ENCODE assay signal across 2 cellular contexts in genomic region chr12:115617391-115617790, GRCh38.
TF ChIP-seq lines count a peak whose summit lies in the region.

No MANE protein-coding gene starts in this region.

TF ChIP-seq in K562, 482 proteins besides CTCF, POLR2A, EP300 and RAD21:
- TF ChIP-seq POLR2G (IDR thresholded peaks at IDR 0.05; ENCODE audit: low read depth, low read length) (no peak), ZSCAN32 (CRISPR knock-in tag; IDR thresholded peaks at IDR 0.05) (no peak), CREB1 (IDR thresholded peaks at IDR 0.05) (no peak), CREB1 (CRISPR knock-in tag; IDR thresholded peaks at IDR 0.05) (no peak), EHMT2 (IDR thresholded peaks at IDR 0.05) (no peak), ESRRB (CRISPR knock-in tag; IDR thresholded peaks at IDR 0.05; ENCODE audit: borderline replicate concordance) (no peak), HDAC6 (IDR thresholded peaks at IDR 0.05; ENCODE audit: low read depth, low read length) (no peak), RBM22 (IDR thresholded peaks at IDR 0.05; ENCODE audit: low read depth, low read length, poor library complexity, severe bottlenecking) (no peak), NCOA4 (IDR thresholded peaks at IDR 0.05; ENCODE audit: partially characterized antibody) (no peak), HDAC3 (IDR thresholded peaks at IDR 0.05; ENCODE audit: borderline replicate concordance, partially characterized antibody) (no peak), HMGN3 (IDR thresholded peaks at IDR 0.05; ENCODE audit: borderline replicate concordance, extremely low read depth, insufficient read length, low read depth, low read length) (no peak), ILF3 (IDR thresholded peaks at IDR 0.05; ENCODE audit: borderline replicate concordance) (no peak), SP2 (IDR thresholded peaks at IDR 0.05; ENCODE audit: extremely low read depth, low read depth, low read length, poor library complexity, severe bottlenecking) (no peak)
- TF ChIP-seq, protein P1, sequence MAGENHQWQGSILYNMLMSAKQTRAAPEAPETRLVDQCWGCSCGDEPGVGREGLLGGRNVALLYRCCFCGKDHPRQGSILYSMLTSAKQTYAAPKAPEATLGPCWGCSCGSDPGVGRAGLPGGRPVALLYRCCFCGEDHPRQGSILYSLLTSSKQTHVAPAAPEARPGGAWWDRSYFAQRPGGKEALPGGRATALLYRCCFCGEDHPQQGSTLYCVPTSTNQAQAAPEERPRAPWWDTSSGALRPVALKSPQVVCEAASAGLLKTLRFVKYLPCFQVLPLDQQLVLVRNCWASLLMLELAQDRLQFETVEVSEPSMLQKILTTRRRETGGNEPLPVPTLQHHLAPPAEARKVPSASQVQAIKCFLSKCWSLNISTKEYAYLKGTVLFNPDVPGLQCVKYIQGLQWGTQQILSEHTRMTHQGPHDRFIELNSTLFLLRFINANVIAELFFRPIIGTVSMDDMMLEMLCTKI (IDR thresholded peaks at IDR 0.05; ENCODE audit: partially characterized antibody) = no peak

TF ChIP-seq in HepG2, 621 proteins besides CTCF, POLR2A, EP300 and RAD21:
- no peak for TF ChIP-seq MATR3 (CRISPR knock-in tag; IDR thresholded peaks at IDR 0.05)
- TF ChIP-seq ZBTB33 (CRISPR knock-in tag; IDR thresholded peaks at IDR 0.05) = no peak
- no peak for TF ChIP-seq ZBTB14 (CRISPR knock-in tag; IDR thresholded peaks at IDR 0.05)
- TF ChIP-seq, protein P2, sequence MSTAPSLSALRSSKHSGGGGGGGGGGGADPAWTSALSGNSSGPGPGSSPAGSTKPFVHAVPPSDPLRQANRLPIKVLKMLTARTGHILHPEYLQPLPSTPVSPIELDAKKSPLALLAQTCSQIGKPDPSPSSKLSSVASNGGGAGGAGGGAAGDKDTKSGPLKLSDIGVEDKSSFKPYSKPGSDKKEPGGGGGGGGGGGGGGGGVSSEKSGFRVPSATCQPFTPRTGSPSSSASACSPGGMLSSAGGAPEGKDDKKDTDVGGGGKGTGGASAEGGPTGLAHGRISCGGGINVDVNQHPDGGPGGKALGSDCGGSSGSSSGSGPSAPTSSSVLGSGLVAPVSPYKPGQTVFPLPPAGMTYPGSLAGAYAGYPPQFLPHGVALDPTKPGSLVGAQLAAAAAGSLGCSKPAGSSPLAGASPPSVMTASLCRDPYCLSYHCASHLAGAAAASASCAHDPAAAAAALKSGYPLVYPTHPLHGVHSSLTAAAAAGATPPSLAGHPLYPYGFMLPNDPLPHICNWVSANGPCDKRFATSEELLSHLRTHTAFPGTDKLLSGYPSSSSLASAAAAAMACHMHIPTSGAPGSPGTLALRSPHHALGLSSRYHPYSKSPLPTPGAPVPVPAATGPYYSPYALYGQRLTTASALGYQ (CRISPR knock-in tag; IDR thresholded peaks at IDR 0.05) = no peak
- TF ChIP-seq ZSCAN12 (CRISPR knock-in tag; IDR thresholded peaks at IDR 0.05) = no peak
- TF ChIP-seq SALL1 (CRISPR knock-in tag; IDR thresholded peaks at IDR 0.05) = no peak
- TF ChIP-seq NR3C1 (CRISPR knock-in tag; IDR thresholded peaks at IDR 0.05) = no peak
- TF ChIP-seq KLF16 (CRISPR knock-in tag; IDR thresholded peaks at IDR 0.05) = no peak
- TF ChIP-seq HMGA1 (CRISPR knock-in tag; conservative IDR thresholded peaks at IDR 0.05) = no peak
- no peak for TF ChIP-seq KDM6A (CRISPR knock-in tag; IDR thresholded peaks at IDR 0.05; ENCODE audit: low read depth)
- no peak for TF ChIP-seq SAP130 (CRISPR knock-in tag; IDR thresholded peaks at IDR 0.05; ENCODE audit: low read depth)
- no peak for TF ChIP-seq FOXA3 (CRISPR knock-in tag; IDR thresholded peaks at IDR 0.05)
- TF ChIP-seq ZNF766 (CRISPR knock-in tag; IDR thresholded peaks at IDR 0.05; ENCODE audit: borderline replicate concordance) = no peak
- no peak for TF ChIP-seq RNF2 (conservative IDR thresholded peaks at IDR 0.05; ENCODE audit: low read depth)
- TF ChIP-seq RFX1 (IDR thresholded peaks at IDR 0.05) = no peak
- no peak for TF ChIP-seq MYNN (CRISPR knock-in tag; IDR thresholded peaks at IDR 0.05; ENCODE audit: low read depth)
- TF ChIP-seq ZNF432 (CRISPR knock-in tag; IDR thresholded peaks at IDR 0.05; ENCODE audit: borderline replicate concordance) = no peak
- TF ChIP-seq CHCHD3 (CRISPR knock-in tag; IDR thresholded peaks at IDR 0.05) = no peak
- TF ChIP-seq ZNF441 (CRISPR knock-in tag; IDR thresholded peaks at IDR 0.05; ENCODE audit: borderline replicate concordance) = no peak
- TF ChIP-seq ZNF790 (CRISPR knock-in tag; IDR thresholded peaks at IDR 0.05; ENCODE audit: borderline replicate concordance) = no peak
